In genomic region chr16:54283735-54284318, GRCh38 we compare ENCODE assay signal across 10 cellular contexts. TPM values are rescaled to one million over a fixed set of nuclear protein-coding genes. Genes with fewer than 3 reads are reported as not detected.
DNase-seq lines count a peak whose midpoint lies in the region; ATAC-seq and TF ChIP-seq lines count a peak whose summit lies in the region.
"Had no signal": no experiment of that assay in that cellular context is flagged by ENCODE, and none has a peak within 500 bp of the region (broad histone marks: within the 10 kb centered on the region; RNA-seq: fewer than 3 reads in every experiment).

No MANE protein-coding gene starts in this region.

- H3K4me3 Mint-ChIP-seq in Caco-2 (ENCODE audit: unreplicated experiment) = peak overlapping the region; percentile 85
- peak overlapping the region; percentile 87 for H3K4me3 Mint-ChIP-seq in neural progenitor cell

- H3K9me3 ChIP-seq in Caco-2 (no peaks in the 10 kb centered on the region), esophagus (ENCODE audit: control insufficient read depth in 2 of 2, insufficient read depth in 1 of 2, low read depth in 1 of 2, low read length in 1 of 2) (peaks cover 0 to 3% of the 10 kb centered on the region in 2 donors), neural progenitor cell (ENCODE audit: low read depth) (no peaks in the 10 kb centered on the region), gastroesophageal sphincter (no peaks in the 10 kb centered on the region)

- DNase-seq in Caco-2 = peak in 1 of 2 experiments; percentile 26
- peak; percentile 24 to 30 for DNase-seq in Kasumi-1 (lab: John Stamatoyannopoulos, UW)
- DNase-seq in neural progenitor cell (ENCODE audit: low spot score) = peak; percentile 39
- DNase-seq in kidney tubule cell (ENCODE audit: low spot score) = no peak
- no peak for DNase-seq in GM10248 (ENCODE audit: extremely low spot score)
- DNase-seq: activated naive CD4-positive, alpha-beta T cell treated with Interleukin-2 at 50 U/mL for 16 hours; SHP77 treated with DMSO at 0.1 percent for 48 hours had no signal

- no peak for TF ChIP-seq EP300 in gastroesophageal sphincter (IDR thresholded peaks at IDR 0.05)

- WGBS in esophagus, 2 donors = 19 to 20% methylated on average over 31 of the region's 31 CpGs
- WGBS in gastroesophageal sphincter (ENCODE audit: low coverage in 1 of 2), 2 donors = 7 to 10% methylated on average over 8 to 15 of the region's 31 CpGs

- TF ChIP-seq CTCF in Caco-2 (IDR thresholded peaks at IDR 0.05; ENCODE audit: insufficient read depth in 1 of 2, low read depth in 1 of 2, low read length in 1 of 2, severe bottlenecking in 1 of 2, unreplicated experiment in 1 of 2) = no peak
- TF ChIP-seq CTCF in neural progenitor cell (IDR thresholded peaks at IDR 0.05) = no peak
- no peak for TF ChIP-seq CTCF in GM10248 (IDR thresholded peaks at IDR 0.05; ENCODE audit: control extremely low read depth, extremely low read depth, low read depth, missing control alignments)
- no peak for TF ChIP-seq CTCF in gastroesophageal sphincter (IDR thresholded peaks at IDR 0.05)

- no peaks in the 10 kb centered on the region for H3K27me3 Mint-ChIP-seq in Caco-2 (ENCODE audit: insufficient read depth, unreplicated experiment)
- H3K27me3 Mint-ChIP-seq in neural progenitor cell (ENCODE audit: insufficient read depth, low read depth) = peaks cover 62% of the 10 kb centered on the region

- H3K27ac ChIP-seq in esophagus (ENCODE audit: low read depth in 2 of 2, low read length in 1 of 2) (peak overlapping the region; percentile 36 to 45), neural progenitor cell (no peak overlapping the region), gastroesophageal sphincter (no peak overlapping the region)

- intact Hi-C loops in Caco-2 (cut with micrococcal nuclease; ENCODE audit: unreplicated experiment) = loop anchor here (2.0 to 10.0 kb wide), 5 partner anchors 107 to 971 kb away; no protein-coding TSS in a partner anchor

- H3K9me3 Mint-ChIP-seq in Caco-2 (ENCODE audit: unreplicated experiment) (no peaks in the 10 kb centered on the region), neural progenitor cell (no peaks in the 10 kb centered on the region)

- peak overlapping the region; percentile 98 for H3K4me2 ChIP-seq in neural progenitor cell

- no peak overlapping the region for H3K9ac ChIP-seq in neural progenitor cell

- peaks cover 43% of the 10 kb centered on the region for H4K20me1 ChIP-seq in neural progenitor cell (ENCODE audit: low read depth)

- 0 out of 2 replicates have a peak, but pooled peaks cover 5% of the 10 kb centered on the region for H3K4me1 ChIP-seq in Caco-2
- H3K4me1 ChIP-seq in esophagus (ENCODE audit: control insufficient read depth in 2 of 2, insufficient read depth in 2 of 2, low read length in 1 of 2) = peaks cover 0 to 9% of the 10 kb centered on the region in 2 donors
- peaks cover 32% of the 10 kb centered on the region for H3K4me1 ChIP-seq in neural progenitor cell
- H3K4me1 ChIP-seq in gastroesophageal sphincter = peaks cover 0 to 69% (median 25%) of the 10 kb centered on the region in 3 donors

- peak overlapping the region; percentile 51 for H2AFZ ChIP-seq in neural progenitor cell (replicated peaks)

- H3K27ac Mint-ChIP-seq in Caco-2 (ENCODE audit: unreplicated experiment) = peak overlapping the region; percentile 58
- peak overlapping the region; percentile 39 for H3K27ac Mint-ChIP-seq in neural progenitor cell

- H3K36me3 Mint-ChIP-seq in Caco-2 (ENCODE audit: insufficient read depth, unreplicated experiment) (peaks cover 68% of the 10 kb centered on the region), neural progenitor cell (peaks cover 13% of the 10 kb centered on the region)

- TF ChIP-seq POLR2A in gastroesophageal sphincter (IDR thresholded peaks at IDR 0.05) = no peak

- POLR2A ChIA-PET in Caco-2 (lab: Charles Lee) = no interaction called here
- POLR2A ChIA-PET in GM10248 (lab: Yijun Ruan, JAX) = no interaction called here

- no TSS peak for BruUV-seq in Caco-2 (replicated peaks; lab: Mats Ljungman, UMichigan)

- H3K4me1 Mint-ChIP-seq in Caco-2 (ENCODE audit: low read depth, unreplicated experiment) = peaks cover 7% of the 10 kb centered on the region
- peaks cover 36% of the 10 kb centered on the region for H3K4me1 Mint-ChIP-seq in neural progenitor cell

- H3F3A ChIP-seq in neural progenitor cell (ENCODE audit: low read depth) = peaks cover 43% of the 10 kb centered on the region

- CTCF ChIA-PET in Caco-2 (lab: Charles Lee) (no interaction called here), GM10248 (lab: Yijun Ruan, JAX) (interaction anchor here (0.8 kb wide), 1 partner anchor 48 kb away, joined by 3 read pairs; no protein-coding TSS in a partner anchor)

- H3K36me3 ChIP-seq in Caco-2 (ENCODE audit: control insufficient read depth, insufficient read depth, low read length) (no peaks in the 10 kb centered on the region), esophagus (ENCODE audit: control insufficient read depth in 2 of 2, insufficient read depth in 2 of 2, low read length in 1 of 2) (peaks cover 0 to 8% of the 10 kb centered on the region in 2 donors), neural progenitor cell (no peaks in the 10 kb centered on the region), gastroesophageal sphincter (no peaks in the 10 kb centered on the region)

- H3K27me3 ChIP-seq in Caco-2 (replicated peaks; ENCODE audit: control insufficient read depth, insufficient read depth, low read length) (no peaks in the 10 kb centered on the region), esophagus (ENCODE audit: control insufficient read depth in 1 of 2, insufficient read depth in 2 of 2, low read length in 2 of 2) (peaks cover 0 to 11% of the 10 kb centered on the region in 2 donors), neural progenitor cell (peaks cover 89% of the 10 kb centered on the region), gastroesophageal sphincter (peaks cover 93% of the 10 kb centered on the region)

- ATAC-seq in GM18867 (IDR thresholded peaks at IDR 0.05; ENCODE audit: unreplicated experiment) (no peak), gastroesophageal sphincter (no peak)

- peak overlapping the region; percentile 83 for H3K4me3 ChIP-seq in Caco-2 (ENCODE audit: low read depth, low read length)
- peak overlapping the region; percentile 78 to 87 for H3K4me3 ChIP-seq in esophagus (ENCODE audit: low read depth in 1 of 2, low read length in 2 of 2)
- H3K4me3 ChIP-seq in neural progenitor cell = peak overlapping the region; percentile 55
- H3K4me3 ChIP-seq in gastroesophageal sphincter = peak overlapping the region in 1 of 2 donors; percentile 55

- H3K79me2 ChIP-seq in neural progenitor cell (ENCODE audit: low read depth) = peaks cover 9% of the 10 kb centered on the region

RNA-seq across cellular contexts. Expression of gene IRX3, which starts 2.8 kb away (rescaled TPM):
- total RNA-seq in Caco-2 (2022) (63.2 and 73.3 TPM in 2 replicates), neural progenitor cell (ENCODE audit: low replicate concordance) (4.6 and 9.1 TPM in 2 replicates), gastroesophageal sphincter (1 to 10 TPM in 1 of 4 donors, under 1 TPM in 2, not detected in 1; 0.77 to 3.2 (median 0.94) TPM)
- polyA plus RNA-seq in esophagus = 10 to 100 TPM; 12.3 to 20.2 TPM

Comparison
In these comparisons a context has a peak if more than half of its experiments do, and no peak if none do; other contexts are left out.
1. DNase-seq: peak in Kasumi-1 (2 of 2) and neural progenitor cell (single experiment); none in kidney tubule cell (single experiment) and GM10248 (single experiment).
2. H3K27ac ChIP-seq: peak in esophagus (2 of 2); none in neural progenitor cell (single experiment) and gastroesophageal sphincter (0 of 4).